In the genomic region with DNA sequence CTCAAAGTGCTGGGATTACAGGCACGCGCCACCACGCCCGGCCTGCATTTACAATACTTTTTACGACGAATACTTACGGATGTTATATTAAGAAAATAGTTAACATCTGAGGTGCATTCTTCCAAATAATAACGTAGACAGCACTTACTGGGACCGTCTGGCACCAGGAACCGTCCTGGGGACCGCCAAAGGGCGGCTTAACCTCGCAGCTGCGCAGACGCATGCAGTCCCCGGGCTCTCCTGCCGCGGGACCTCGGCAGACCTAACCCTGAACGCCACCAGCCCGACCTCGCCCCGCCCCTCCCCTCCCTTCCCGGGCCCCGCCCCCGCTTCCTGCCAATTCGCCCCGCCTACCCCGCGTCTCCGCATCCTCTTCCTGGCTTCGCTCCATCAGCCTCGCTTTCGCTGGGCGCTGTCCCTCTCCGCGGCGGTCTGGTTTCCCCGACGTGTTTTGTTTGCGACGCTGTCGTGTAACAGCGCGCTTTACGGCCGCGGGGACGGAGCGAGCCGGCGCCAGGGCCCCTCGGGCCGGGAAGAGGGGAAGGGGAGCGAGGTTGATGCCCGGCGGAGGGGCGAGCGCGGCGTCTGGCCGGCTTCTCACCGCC, we compare ENCODE assay signal across 8 cellular contexts. TPM values are rescaled to one million over a fixed set of nuclear protein-coding genes. Genes with fewer than 3 reads are reported as not detected.
DNase-seq lines count a peak whose midpoint lies in the region; ATAC-seq and TF ChIP-seq lines count a peak whose summit lies in the region.

A gene (plus strand): TSS at position 479 of the 605 bp plus-strand sequence. CDS start 79 bp downstream, at position 558.

- no peaks in the 10 kb centered on the region for H3F3A ChIP-seq in smooth muscle cell (ENCODE audit: low read depth)

- H3K4me2 ChIP-seq in smooth muscle cell, result peak within 1 kb of the TSS; percentile 98

- H3K9ac ChIP-seq in smooth muscle cell (ENCODE audit: low read depth), result peak within 1 kb of the TSS; percentile 99

- WGBS in smooth muscle cell (ENCODE audit: low lambda C conversion rate), result 1% methylated on average over 52 of the region's 63 CpGs

- H2AFZ ChIP-seq in ACC112 (ENCODE audit: low read length, unreplicated experiment) (peak within 1 kb of the TSS; percentile 97), smooth muscle cell (ENCODE audit: low read depth) (peak within 1 kb of the TSS; percentile 73)

- H3K79me2 ChIP-seq in ACC112 (ENCODE audit: control insufficient read depth, insufficient read depth, low read length, unreplicated experiment) (peaks cover 37% of the 10 kb centered on the region), smooth muscle cell (ENCODE audit: low read depth) (peaks cover 35% of the 10 kb centered on the region)

- H3K27me3 ChIP-seq in ACC112 (ENCODE audit: insufficient read depth, low read length) (no peaks in the 10 kb centered on the region), breast epithelium (no peaks in the 10 kb centered on the region), smooth muscle cell (ENCODE audit: low read depth) (no peaks in the 10 kb centered on the region)

- intact Hi-C loops in breast epithelium (cut with DNase I; ENCODE audit: low total_unique reads), result no loop called here

- TF ChIP-seq POLR2A in breast epithelium (IDR thresholded peaks at IDR 0.05), result peak; percentile 77

- ATAC-seq in GM18870 (IDR thresholded peaks at IDR 0.05; ENCODE audit: unreplicated experiment) (peak; percentile 77), HG03135 (IDR thresholded peaks at IDR 0.05; ENCODE audit: unreplicated experiment) (peak; percentile 82)

- H3K36me3 ChIP-seq in ACC112 (ENCODE audit: insufficient read depth, low read length) (no peaks in the 10 kb centered on the region), breast epithelium (no peaks in the 10 kb centered on the region), smooth muscle cell (ENCODE audit: low read depth) (no peaks in the 10 kb centered on the region)

- peaks cover 18% of the 10 kb centered on the region for H4K20me1 ChIP-seq in smooth muscle cell (ENCODE audit: low read depth)

- H3K4me1 ChIP-seq in ACC112 (ENCODE audit: control insufficient read depth, insufficient read depth, low read length, unreplicated experiment), result peaks cover 24% of the 10 kb centered on the region
- peaks cover 3 to 5% of the 10 kb centered on the region in 2 donors for H3K4me1 ChIP-seq in breast epithelium
- H3K4me1 ChIP-seq in smooth muscle cell (ENCODE audit: low read depth), result peaks cover 17% of the 10 kb centered on the region

- peak within 1 kb of the TSS; percentile 97 for H3K4me3 ChIP-seq in ACC112 (ENCODE audit: low read depth, low read length)
- H3K4me3 ChIP-seq in breast epithelium, result peak within 1 kb of the TSS; percentile 96 to 100 (median 97)
- peak within 1 kb of the TSS; percentile 100 for H3K4me3 ChIP-seq in smooth muscle cell

- no peaks in the 10 kb centered on the region for H3K9me3 ChIP-seq in breast epithelium
- H3K9me3 ChIP-seq in smooth muscle cell (replicated peaks; ENCODE audit: low read depth), result no peaks in the 10 kb centered on the region

- TF ChIP-seq CTCF in VCaP (conservative IDR thresholded peaks at IDR 0.05) (no peak), breast epithelium (IDR thresholded peaks at IDR 0.05) (peak in 1 of 3 donors; percentile 6), smooth muscle cell (IDR thresholded peaks at IDR 0.05; ENCODE audit: borderline replicate concordance, insufficient read depth, poor library complexity, severe bottlenecking) (no peak)

- DNase-seq in NCI-H2196 treated with DMSO at 0.1 percent for 48 hours (lab: John Stamatoyannopoulos, UW; ENCODE audit: unreplicated experiment), result peak; percentile 96
- DNase-seq in breast epithelium (ENCODE audit: low spot score in 2 of 2), result peak; percentile 97 to 99
- peak; percentile 92 for DNase-seq in iPS-NIHi11 (ENCODE audit: low spot score)
- DNase-seq in smooth muscle cell (lab: John Stamatoyannopoulos, UW; ENCODE audit: unreplicated experiment), result peak; percentile 97

- H3K27ac ChIP-seq in ACC112 (ENCODE audit: low read depth, low read length), result peak within 1 kb of the TSS; percentile 66
- peak within 1 kb of the TSS; percentile 98 for H3K27ac ChIP-seq in VCaP
- H3K27ac ChIP-seq in breast epithelium, result peak within 1 kb of the TSS; percentile 98
- peak within 1 kb of the TSS; percentile 92 for H3K27ac ChIP-seq in smooth muscle cell (ENCODE audit: low read depth)

RNA-seq across cellular contexts. Expression of the gene that starts here (rescaled TPM):
- total RNA-seq in breast epithelium (10 to 100 TPM; 19.2 to 33.1 (median 23.9) TPM), smooth muscle cell (53.8 and 65.2 TPM in 2 replicates)
- polyA plus RNA-seq in smooth muscle cell, result 50.0 and 54.6 TPM in 2 replicates

Comparison
In these comparisons a context has a peak if more than half of its experiments do, and no peak if none do; other contexts are left out.
1. Peak in every context shown above with its lines: DNase-seq, ATAC-seq, H3K4me3 ChIP-seq and H3K27ac ChIP-seq.